10 cellular contexts compared by ENCODE assay signal in genomic region chr17:74757502-74757901, GRCh38. TPM values are rescaled to one million over a fixed set of nuclear protein-coding genes. Genes with fewer than 3 reads are reported as not detected.
DNase-seq lines count a peak whose midpoint lies in the region; ATAC-seq, FAIRE-seq and TF ChIP-seq lines count a peak whose summit lies in the region.
"Had no signal": no experiment of that assay in that cellular context is flagged by ENCODE, and none has a peak within 500 bp of the region (broad histone marks: within the 10 kb centered on the region; RNA-seq: fewer than 3 reads in every experiment).

No MANE protein-coding gene starts in this region.

- H3K4me3 ChIP-seq in SK-N-SH (ENCODE audit: low read depth in 2 of 2, low read length in 1 of 2) (no peak overlapping the region), heart left ventricle (no peak overlapping the region), skin epidermis (no peak overlapping the region)

- intact Hi-C loops in heart left ventricle (cut with DNase I), result no loop called here

- H3K36me3 ChIP-seq in SK-N-SH (replicated peaks in 1 of 2; ENCODE audit: control insufficient read depth in 1 of 2, insufficient read depth in 2 of 2, low read length in 1 of 2) (no peaks in the 10 kb centered on the region), heart left ventricle (no peaks in the 10 kb centered on the region)

- no peak overlapping the region for H3K9ac ChIP-seq in SK-N-SH

- no peaks in the 10 kb centered on the region for H3K9me2 ChIP-seq in SK-N-SH

- H3K4me1 ChIP-seq in SK-N-SH (ENCODE audit: control insufficient read depth in 1 of 2, insufficient read depth in 2 of 2, low read depth in 1 of 2, low read length in 1 of 2), result peaks cover 45 to 56% of the 10 kb centered on the region in 2 experiments; a peak in 3 of 4 replicates
- H3K4me1 ChIP-seq in heart left ventricle, result peaks cover 19 to 85% (median 48%) of the 10 kb centered on the region in 12 donors

- H3K79me2 ChIP-seq in SK-N-SH (ENCODE audit: insufficient read depth), result peaks cover 14% of the 10 kb centered on the region; the same call in 1 of the 2 replicates

- H3F3A ChIP-seq in SK-N-SH (replicated peaks; ENCODE audit: insufficient read depth), result peaks cover 4% of the 10 kb centered on the region

- CTCF ChIA-PET in SK-N-SH (lab: Yijun Ruan, JAX), result interaction anchor here (0.8 to 48.0 kb wide), 8 partner anchors 3 to 107 kb away, joined by 3 to 1361 read pairs (median 10); partner anchors contain the start of genes NAT9, NHERF1 and RAB37

- POLR2A ChIA-PET in SK-N-SH (lab: Yijun Ruan, JAX), result interaction anchor here (1.2 to 1.3 kb wide), 2 partner anchors 8 to 12 kb away, joined by 4 read pairs; no protein-coding TSS in a partner anchor

- no peaks in the 10 kb centered on the region for H3K27me3 ChIP-seq in SK-N-SH (ENCODE audit: insufficient read depth)
- no peaks in the 10 kb centered on the region for H3K27me3 ChIP-seq in heart left ventricle

- ATAC-seq in heart left ventricle (peak in 2 of 4 donors; percentile 19 to 20), GM18519 (IDR thresholded peaks at IDR 0.05; ENCODE audit: low FRiP score, unreplicated experiment) (no peak)

- H4K20me1 ChIP-seq in SK-N-SH (ENCODE audit: insufficient read depth), result no peaks in the 10 kb centered on the region

- TF ChIP-seq EP300 in SK-N-SH (IDR thresholded peaks at IDR 0.05; ENCODE audit: borderline replicate concordance in 1 of 2, low read depth in 1 of 2, low read length in 1 of 2), result no peak

- TF ChIP-seq RAD21 in SK-N-SH (IDR thresholded peaks at IDR 0.05; ENCODE audit: low read length), result no peak

- no peak for FAIRE-seq in frontal cortex (lab: Jason Lieb, UNC)
- FAIRE-seq: A204.1 had no signal

- TF ChIP-seq POLR2A in heart left ventricle (IDR thresholded peaks at IDR 0.05), result no peak

- H3K4me2 ChIP-seq in SK-N-SH, result peak overlapping the region; percentile 64; the same call in 1 of the 2 replicates

- no peak for TF ChIP-seq CTCF in SK-N-SH (IDR thresholded peaks at IDR 0.05)
- TF ChIP-seq CTCF in heart left ventricle (IDR thresholded peaks at IDR 0.05), result no peak

- peak; percentile 4 for DNase-seq in DMS79 treated with DMSO at 0.1 percent for 48 hours (lab: John Stamatoyannopoulos, UW)
- DNase-seq in DMS79 (lab: John Stamatoyannopoulos, UW), result no peak
- peak; percentile 63 for DNase-seq in SK-N-SH
- DNase-seq in heart left ventricle, result peak in 3 of 5 donors; percentile 60 to 79 (median 64)
- DNase-seq in frontal cortex (ENCODE audit: low spot score in 2 of 2), result no peak
- DNase-seq in ecto neural progenitor cell (ENCODE audit: low spot score), result no peak
- DNase-seq: OCI-M1 had no signal

- H2AFZ ChIP-seq in SK-N-SH (ENCODE audit: low read depth), result no peak overlapping the region

- H3K27ac ChIP-seq in SK-N-SH (ENCODE audit: low read depth in 2 of 2, low read length in 1 of 2) (peak overlapping the region in 1 of 2 experiments; percentile 94; a peak in 1 of 4 replicates), heart left ventricle (peak overlapping the region in 8 of 12 donors; percentile 2 to 67 (median 28)), skin epidermis (peak overlapping the region in 17 of 21 experiments; percentile 14 to 91 (median 75))

- WGBS in SK-N-SH (ENCODE audit: low lambda C conversion rate), result 95% methylated on average over 2 of the region's 3 CpGs
- WGBS in heart left ventricle, 4 donors, result 31 to 65% (median 59%) methylated on average over 3 of the region's 3 CpGs

- H3K9me3 ChIP-seq in SK-N-SH (no peaks in the 10 kb centered on the region), heart left ventricle (no peaks in the 10 kb centered on the region)

TF ChIP-seq in SK-N-SH, 30 proteins besides CTCF, POLR2A, EP300 and RAD21:
- peak; percentile 24; the same call in 1 of the 2 replicates for TF ChIP-seq NFIC (IDR thresholded peaks at IDR 0.05; ENCODE audit: borderline replicate concordance)
- no peak for TF ChIP-seq RXRA (IDR thresholded peaks at IDR 0.05; ENCODE audit: borderline replicate concordance, low read depth)
- TF ChIP-seq ELF1 (IDR thresholded peaks at IDR 0.05), result no peak

RNA-seq across cellular contexts. Expression of gene NHERF1, which starts 9.1 kb away (rescaled TPM):
- polyA plus RNA-seq in SK-N-SH (2012; rRNA removed) (26.9 and 40.1 TPM in 2 replicates), heart left ventricle (10 to 100 TPM in 1 of 2 donors, 1 to 10 TPM in 1; 7.5 to 37.7 TPM)
- 23.7 and 29.2 TPM in 2 replicates for polyA plus RNA-seq in SK-N-SH (2012; cell fraction: cytosol; rRNA removed)
- 21.2 and 25.9 TPM in 2 replicates for polyA plus RNA-seq in SK-N-SH (2012; cell fraction: nucleus; rRNA removed)
- total RNA-seq in heart left ventricle (10 to 100 TPM; 11.6 to 42.2 (median 19.2) TPM), frontal cortex (4.1 TPM)

RNA-seq across cellular contexts. Expression of gene NAT9, which starts 18.6 kb away (rescaled TPM):
- polyA plus RNA-seq in SK-N-SH (2012; rRNA removed) (117 and 190 TPM in 2 replicates), heart left ventricle (10 to 100 TPM; 18.2 to 36.6 TPM)
- 38.1 and 64.6 TPM in 2 replicates for polyA plus RNA-seq in SK-N-SH (2012; cell fraction: cytosol; rRNA removed)
- 744 and 872 TPM in 2 replicates for polyA plus RNA-seq in SK-N-SH (2012; cell fraction: nucleus; rRNA removed)
- total RNA-seq in heart left ventricle (10 to 100 TPM in 7 of 9 donors, 1 to 10 TPM in 2; 7.9 to 22.9 (median 17.1) TPM), frontal cortex (13.9 TPM)

RNA-seq across cellular contexts. Expression of gene RAB37, which starts 20.4 kb away (rescaled TPM):
- polyA plus RNA-seq in SK-N-SH (2012; rRNA removed) (0.13 and 0.25 TPM in 2 replicates), heart left ventricle (1 to 10 TPM in 1 of 2 donors, under 1 TPM in 1; 0.83 to 2.0 TPM)
- polyA plus RNA-seq in SK-N-SH (2012; cell fraction: cytosol; rRNA removed), result 0.09 and 0.12 TPM in 2 replicates
- 0.26 and 0.31 TPM in 2 replicates for polyA plus RNA-seq in SK-N-SH (2012; cell fraction: nucleus; rRNA removed)
- total RNA-seq in heart left ventricle (1 to 10 TPM in 8 of 9 donors, under 1 TPM in 1; 0.76 to 3.6 (median 1.7) TPM), frontal cortex (0.82 TPM)

RNA-seq across cellular contexts. Expression of gene CD300LF, which starts 44.8 kb away (rescaled TPM):
- polyA plus RNA-seq in SK-N-SH (2012; rRNA removed), result not detected in 2 replicates
- not detected in 2 replicates for polyA plus RNA-seq in SK-N-SH (2012; cell fraction: cytosol; rRNA removed)
- not detected in 2 replicates for polyA plus RNA-seq in SK-N-SH (2012; cell fraction: nucleus; rRNA removed)
- total RNA-seq in heart left ventricle, result 1 to 10 TPM in 2 of 9 donors, under 1 TPM in 5, not detected in 2; 0.20 to 7.0 (median 0.42) TPM
- under 1 TPM; 0.15 to 0.61 TPM for polyA plus RNA-seq in heart left ventricle
- total RNA-seq in frontal cortex, result 0.41 TPM

Comparison
In these comparisons a context has a peak if more than half of its experiments do, and no peak if none do; other contexts are left out.
1. DNase-seq: peak in DMS79 treated with DMSO at 0.1 percent for 48 hours (single experiment), SK-N-SH (single experiment) and heart left ventricle (3 of 5); none in DMS79 (single experiment), frontal cortex (0 of 2) and ecto neural progenitor cell (single experiment).